ENCODE assay signal across 14 cellular contexts in genomic region chr13:98416408-98416807, GRCh38.
DNase-seq lines count a peak whose midpoint lies in the region; ATAC-seq, FAIRE-seq and TF ChIP-seq lines count a peak whose summit lies in the region.
"Had no signal": no experiment of that assay in that cellular context is flagged by ENCODE, and none has a peak within 500 bp of the region (broad histone marks: within the 10 kb centered on the region; RNA-seq: fewer than 3 reads in every experiment).

No MANE protein-coding gene starts in this region.

- H3K4me3 Mint-ChIP-seq in endodermal cell, result no peak overlapping the region
- H3K4me3 Mint-ChIP-seq: activated naive CD8-positive, alpha-beta T cell treated with anti-CD3 and anti-CD28 coated beads, Interleukin-2, amount 50 U/mL, for 24 hours had no signal

- H3K9me3 Mint-ChIP-seq in endodermal cell, result peaks cover 4% of the 10 kb centered on the region
- H3K9me3 Mint-ChIP-seq: activated naive CD8-positive, alpha-beta T cell treated with anti-CD3 and anti-CD28 coated beads, Interleukin-2, amount 50 U/mL, for 24 hours had no signal

- H2AFZ ChIP-seq in parathyroid adenoma, result peak overlapping the region; percentile 23

- no peaks in the 10 kb centered on the region for H3K79me2 ChIP-seq in parathyroid adenoma

- H3K27me3 ChIP-seq in bronchial epithelial cell (ENCODE audit: control insufficient read depth, insufficient read depth, low read length) (no peaks in the 10 kb centered on the region), parathyroid adenoma (ENCODE audit: control insufficient read depth, insufficient read depth, low read length) (no peaks in the 10 kb centered on the region), endodermal cell (ENCODE audit: control insufficient read depth, insufficient read depth, low read length, poor library complexity, severe bottlenecking) (no peaks in the 10 kb centered on the region)
- H3K27me3 ChIP-seq: BLaER1, sigmoid colon had no signal

- no peak for ATAC-seq in GM19463 (IDR thresholded peaks at IDR 0.05; ENCODE audit: unreplicated experiment)
- ATAC-seq: activated naive CD8-positive, alpha-beta T cell treated with anti-CD3 and anti-CD28 coated beads, Interleukin-2, amount 50 U/mL, for 24 hours had no signal

- H3K4me1 Mint-ChIP-seq in endodermal cell, result peaks cover 8% of the 10 kb centered on the region

- TF ChIP-seq CTCF in bronchial epithelial cell (IDR thresholded peaks at IDR 0.05; ENCODE audit: insufficient read depth, low read length, severe bottlenecking), result no peak
- no peak for TF ChIP-seq CTCF in parathyroid adenoma (IDR thresholded peaks at IDR 0.05)
- TF ChIP-seq CTCF in endodermal cell (conservative IDR thresholded peaks at IDR 0.05), result no peak

- peaks cover 90% of the 10 kb centered on the region for H3K36me3 Mint-ChIP-seq in endodermal cell (ENCODE audit: low read depth)

- peaks cover 12% of the 10 kb centered on the region for H3K4me1 ChIP-seq in parathyroid adenoma
- H3K4me1 ChIP-seq in endodermal cell (ENCODE audit: control insufficient read depth, insufficient read depth, low read length), result no peaks in the 10 kb centered on the region
- H3K4me1 ChIP-seq: sigmoid colon had no signal

- H3K9me3 ChIP-seq in parathyroid adenoma (ENCODE audit: control insufficient read depth, low read length) (no peaks in the 10 kb centered on the region), endodermal cell (ENCODE audit: control insufficient read depth, low read length) (no peaks in the 10 kb centered on the region)
- H3K9me3 ChIP-seq: sigmoid colon had no signal

- no peak overlapping the region for H3K27ac Mint-ChIP-seq in endodermal cell
- H3K27ac Mint-ChIP-seq: activated naive CD8-positive, alpha-beta T cell treated with anti-CD3 and anti-CD28 coated beads, Interleukin-2, amount 50 U/mL, for 24 hours had no signal

- H3K27ac ChIP-seq in parathyroid adenoma (peak overlapping the region; percentile 79), endodermal cell (ENCODE audit: low read depth, low read length) (no peak overlapping the region)
- H3K27ac ChIP-seq: BLaER1, sigmoid colon had no signal

- peak overlapping the region; percentile 48 for H3K4me2 ChIP-seq in parathyroid adenoma (ENCODE audit: low read length)
- H3K4me2 ChIP-seq: BLaER1 had no signal

- WGBS in endodermal cell (ENCODE audit: insufficient coverage in 1 of 2, insufficient read length in 1 of 2), 2 experiments, result 96 to 100% methylated on average over 2 to 4 of the region's 4 CpGs

- H3K27me3 Mint-ChIP-seq in endodermal cell (ENCODE audit: insufficient read depth), result no peaks in the 10 kb centered on the region

- peak; percentile 18 for FAIRE-seq in bronchial epithelial cell (lab: Jason Lieb, UNC)

- H3K36me3 ChIP-seq in bronchial epithelial cell (ENCODE audit: control insufficient read depth, insufficient read depth, low read length), result no peaks in the 10 kb centered on the region
- H3K36me3 ChIP-seq in parathyroid adenoma (ENCODE audit: control insufficient read depth, insufficient read depth, low read length), result no peaks in the 10 kb centered on the region
- peaks cover 98% of the 10 kb centered on the region for H3K36me3 ChIP-seq in endodermal cell (ENCODE audit: control insufficient read depth, insufficient read depth, low read length)

- H3K9ac ChIP-seq in parathyroid adenoma (no peak overlapping the region), endodermal cell (ENCODE audit: extremely low read depth, low read length, poor library complexity, severe bottlenecking) (no peak overlapping the region)
- H3K9ac ChIP-seq: BLaER1 had no signal

- peak; percentile 100 for DNase-seq in DMS79 treated with DMSO at 0.1 percent for 48 hours (lab: John Stamatoyannopoulos, UW)
- peak; percentile 81 for DNase-seq in NCI-H2081 treated with DMSO at 0.1 percent for 48 hours (lab: John Stamatoyannopoulos, UW)
- DNase-seq in bronchial epithelial cell (ENCODE audit: low read depth), result peak; percentile 84
- no peak for DNase-seq in endodermal cell
- no peak for DNase-seq in dermis blood vessel endothelial cell
- no peak for DNase-seq in superior temporal gyrus (ENCODE audit: extremely low spot score)
- DNase-seq: activated naive CD8-positive, alpha-beta T cell treated with anti-CD3 and anti-CD28 coated beads, Interleukin-2, amount 50 U/mL, for 24 hours; activated T-cell treated with anti-CD3 and anti-CD28 coated beads for 4 hours; IMR-90; NCI-H82; sigmoid colon had no signal

- no peak overlapping the region for H3K4me3 ChIP-seq in bronchial epithelial cell (ENCODE audit: low read depth, low read length)
- H3K4me3 ChIP-seq in parathyroid adenoma (ENCODE audit: low read depth, low read length), result no peak overlapping the region
- no peak overlapping the region for H3K4me3 ChIP-seq in endodermal cell (ENCODE audit: low read length)
- H3K4me3 ChIP-seq: BLaER1, sigmoid colon had no signal

Comparison
In these comparisons a context has a peak if more than half of its experiments do, and no peak if none do; other contexts are left out.
1. DNase-seq: peak in DMS79 treated with DMSO at 0.1 percent for 48 hours (single experiment), NCI-H2081 treated with DMSO at 0.1 percent for 48 hours (single experiment) and bronchial epithelial cell (single experiment); none in endodermal cell (single experiment), dermis blood vessel endothelial cell (single experiment) and superior temporal gyrus (single experiment).